In the genomic region with DNA sequence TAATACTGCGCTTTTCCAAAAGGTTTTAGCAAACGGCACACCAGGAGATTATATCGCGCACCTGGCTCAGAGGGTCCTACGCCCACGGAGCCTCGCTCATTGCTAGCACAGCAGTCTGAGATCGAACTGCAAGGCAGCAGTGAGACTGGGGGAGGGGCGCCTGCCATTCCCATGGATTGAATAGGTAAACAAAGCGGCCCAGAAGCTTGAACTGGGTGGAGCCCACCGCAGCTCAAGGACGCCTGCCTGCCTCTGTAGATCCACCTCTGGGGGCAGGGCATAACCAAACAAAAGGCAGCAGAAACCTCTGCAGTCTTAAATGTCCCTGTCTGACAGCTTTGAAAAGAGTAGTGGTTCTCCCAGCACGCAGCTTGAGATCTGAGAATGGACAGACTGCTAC, we compare ENCODE assay signal across 12 cellular contexts. TPM values are rescaled to one million over a fixed set of nuclear protein-coding genes. Genes with fewer than 3 reads are reported as not detected.
"Had no signal": no experiment of that assay in that cellular context is flagged by ENCODE, and none has a peak within 500 bp of the region (broad histone marks: within the 10 kb centered on the region; RNA-seq: fewer than 3 reads in every experiment).

No MANE protein-coding gene starts in this region.

RNA-seq across cellular contexts. Expression of a gene that starts 33.4 kb away (rescaled TPM):
- total RNA-seq: kidney epithelial cell; left cardiac atrium; left ventricle myocardium inferior; lower leg skin; lung microvascular endothelial cell; mammary epithelial cell; mesothelial cell of epicardium; myocyte; naive thymus-derived CD8-positive, alpha-beta T cell had no signal
- polyA plus RNA-seq: immature natural killer cell; keratinocyte; mammary epithelial cell; naive thymus-derived CD4-positive, alpha-beta T cell; naive thymus-derived CD8-positive, alpha-beta T cell had no signal
